ENCODE assay signal across 10 cellular contexts in genomic region chr1:25148673-25149300, GRCh38.
DNase-seq lines count a peak whose midpoint lies in the region; ATAC-seq and TF ChIP-seq lines count a peak whose summit lies in the region.
"Had no signal": no experiment of that assay in that cellular context is flagged by ENCODE, and none has a peak within 500 bp of the region (broad histone marks: within the 10 kb centered on the region; RNA-seq: fewer than 3 reads in every experiment).

No MANE protein-coding gene starts in this region.

- H3K27me3 Mint-ChIP-seq in activated T-cell treated with anti-CD3 and anti-CD28 coated beads, Interleukin-2, amount 50 U/mL, for 72 hours (ENCODE audit: low read depth), result peaks cover 34% of the 10 kb centered on the region
- peaks cover 1% of the 10 kb centered on the region for H3K27me3 Mint-ChIP-seq in progenitor cell of endocrine pancreas

- ATAC-seq in activated T-cell treated with anti-CD3 and anti-CD28 coated beads, Interleukin-2, amount 50 U/mL, for 72 hours (replicated peaks in 1 of 2), result peak in 1 of 2 donors; percentile 45
- no peak for ATAC-seq in GM18907 (IDR thresholded peaks at IDR 0.05; ENCODE audit: unreplicated experiment)

- 49 to 51% methylated on average over 2 of the region's 2 CpGs for WGBS in tibial nerve, 2 donors
- WGBS in suprapubic skin, result 63% methylated on average over 2 of the region's 2 CpGs

- H3K27ac Mint-ChIP-seq in activated T-cell treated with anti-CD3 and anti-CD28 coated beads, Interleukin-2, amount 50 U/mL, for 72 hours, result no peak overlapping the region
- no peak overlapping the region for H3K27ac Mint-ChIP-seq in progenitor cell of endocrine pancreas

- no peak overlapping the region for H3K4me3 Mint-ChIP-seq in activated T-cell treated with anti-CD3 and anti-CD28 coated beads, Interleukin-2, amount 50 U/mL, for 72 hours
- H3K4me3 Mint-ChIP-seq in progenitor cell of endocrine pancreas (ENCODE audit: low read depth), result no peak overlapping the region

- TF ChIP-seq CTCF in progenitor cell of endocrine pancreas (IDR thresholded peaks at IDR 0.05; ENCODE audit: unreplicated experiment), result peak; percentile 26
- no peak for TF ChIP-seq CTCF in tibial nerve (IDR thresholded peaks at IDR 0.05)
- no peak for TF ChIP-seq CTCF in suprapubic skin (IDR thresholded peaks at IDR 0.05)

- TF ChIP-seq POLR2A in tibial nerve (IDR thresholded peaks at IDR 0.05) (no peak), suprapubic skin (IDR thresholded peaks at IDR 0.05) (no peak)

- H3K27ac ChIP-seq in tibial nerve (no peak overlapping the region), suprapubic skin (no peak overlapping the region)
- H3K27ac ChIP-seq: BLaER1, SJSA1 had no signal

- TF ChIP-seq EP300 in tibial nerve (IDR thresholded peaks at IDR 0.05) (no peak), suprapubic skin (IDR thresholded peaks at IDR 0.05) (no peak)

- peaks cover 4% of the 10 kb centered on the region for H3K4me1 ChIP-seq in NT2/D1 (ENCODE audit: insufficient read depth, insufficient read length)
- peaks cover 0 to 7% (median 0%) of the 10 kb centered on the region in 4 donors for H3K4me1 ChIP-seq in tibial nerve
- peaks cover 6% of the 10 kb centered on the region for H3K4me1 ChIP-seq in suprapubic skin
- H3K4me1 ChIP-seq: SJSA1 had no signal

- peaks cover 14% of the 10 kb centered on the region for H3K9me3 ChIP-seq in NT2/D1 (ENCODE audit: insufficient read depth, low read length)
- H3K9me3 ChIP-seq in tibial nerve, result peaks cover 0 to 12% (median 2%) of the 10 kb centered on the region in 4 donors
- H3K9me3 ChIP-seq in suprapubic skin, result no peaks in the 10 kb centered on the region
- H3K9me3 ChIP-seq: BLaER1, SJSA1 had no signal

- no peaks in the 10 kb centered on the region for H3K36me3 ChIP-seq in NT2/D1 (ENCODE audit: insufficient read depth, insufficient read length, low read length)
- no peaks in the 10 kb centered on the region for H3K36me3 ChIP-seq in tibial nerve
- no peaks in the 10 kb centered on the region for H3K36me3 ChIP-seq in suprapubic skin
- H3K36me3 ChIP-seq: BLaER1, SJSA1 had no signal

- peaks cover 5% of the 10 kb centered on the region for H3K4me1 Mint-ChIP-seq in activated T-cell treated with anti-CD3 and anti-CD28 coated beads, Interleukin-2, amount 50 U/mL, for 72 hours (ENCODE audit: low read depth)
- no peaks in the 10 kb centered on the region for H3K4me1 Mint-ChIP-seq in progenitor cell of endocrine pancreas (ENCODE audit: low read depth)

- H3K27me3 ChIP-seq in NT2/D1 (ENCODE audit: insufficient read depth, insufficient read length) (no peaks in the 10 kb centered on the region), tibial nerve (peaks cover 0 to 11% of the 10 kb centered on the region in 2 donors), suprapubic skin (peaks cover 16% of the 10 kb centered on the region)
- H3K27me3 ChIP-seq: BLaER1 had no signal

- H3K4me3 ChIP-seq in NT2/D1 (ENCODE audit: insufficient read length, low read depth) (no peak overlapping the region), tibial nerve (no peak overlapping the region), suprapubic skin (no peak overlapping the region)
- H3K4me3 ChIP-seq: BLaER1, SJSA1 had no signal

- peak; percentile 27 to 39 for DNase-seq in activated T-cell treated with anti-CD3 and anti-CD28 coated beads, Interleukin-2, amount 50 U/mL, for 72 hours
- DNase-seq in activated T-cell treated with anti-CD3 and anti-CD28 coated beads, Interleukin-2, amount 50 U/mL, for 1 hour, result no peak
- DNase-seq in NT2/D1 (ENCODE audit: low read depth, low spot score) (peak; percentile 36), progenitor cell of endocrine pancreas (ENCODE audit: low spot score, unreplicated experiment) (no peak), tibial nerve (ENCODE audit: low spot score in 2 of 2) (no peak), suprapubic skin (ENCODE audit: low spot score in 2 of 2) (no peak)
- peak; percentile 4 for DNase-seq in central memory CD4-positive, alpha-beta T cell

- no peaks in the 10 kb centered on the region for H3K9me3 Mint-ChIP-seq in activated T-cell treated with anti-CD3 and anti-CD28 coated beads, Interleukin-2, amount 50 U/mL, for 72 hours
- peaks cover 12% of the 10 kb centered on the region for H3K9me3 Mint-ChIP-seq in progenitor cell of endocrine pancreas (ENCODE audit: low read depth)

- no peak overlapping the region for H3K9ac ChIP-seq in NT2/D1 (ENCODE audit: insufficient read length, low read depth)
- H3K9ac ChIP-seq: BLaER1 had no signal

- peaks cover 0 to 1% of the 10 kb centered on the region in 2 donors for H3K36me3 Mint-ChIP-seq in activated T-cell treated with anti-CD3 and anti-CD28 coated beads, Interleukin-2, amount 50 U/mL, for 72 hours (ENCODE audit: insufficient read depth in 2 of 2)
- H3K36me3 Mint-ChIP-seq in progenitor cell of endocrine pancreas (ENCODE audit: insufficient read depth), result no peaks in the 10 kb centered on the region

Comparison
In these comparisons a context has a peak if more than half of its experiments do, and no peak if none do; other contexts are left out.
1. DNase-seq: peak in activated T-cell treated with anti-CD3 and anti-CD28 coated beads, Interleukin-2, amount 50 U/mL, for 72 hours (2 of 2), NT2/D1 (single experiment) and central memory CD4-positive, alpha-beta T cell (single experiment); none in activated T-cell treated with anti-CD3 and anti-CD28 coated beads, Interleukin-2, amount 50 U/mL, for 1 hour (single experiment), progenitor cell of endocrine pancreas (single experiment), tibial nerve (0 of 2) and suprapubic skin (0 of 2).